Comparison of ENCODE assay signal across 8 cellular contexts in the genomic region with DNA sequence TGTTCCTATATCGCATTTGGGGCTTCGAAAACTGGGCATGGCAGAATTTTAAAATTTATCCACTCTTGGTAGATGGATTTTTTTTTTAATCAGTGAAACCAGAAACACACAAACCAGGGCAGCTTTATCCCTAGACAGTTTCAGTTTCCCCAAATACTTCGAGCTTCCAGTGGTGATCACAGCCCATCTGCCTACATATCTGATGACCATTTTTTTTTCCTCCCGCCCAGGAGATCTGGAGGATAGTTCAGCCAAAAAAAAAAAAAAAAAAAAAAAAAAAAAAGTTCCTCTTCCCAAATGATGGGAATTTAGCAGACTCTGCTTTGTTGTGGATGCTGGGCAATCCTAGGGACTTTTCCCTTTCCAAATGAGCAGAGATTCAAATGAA.
DNase-seq lines count a peak whose midpoint lies in the region; ATAC-seq and TF ChIP-seq lines count a peak whose summit lies in the region.

No MANE protein-coding gene starts in this region.

- H3K4me1 ChIP-seq in HUES6 (ENCODE audit: control insufficient read depth, insufficient read depth, low read length) (peaks cover 10% of the 10 kb centered on the region; the same call in 1 of the 2 replicates), adipocyte (ENCODE audit: control insufficient read depth, insufficient read depth, low read length) (peaks cover 26% of the 10 kb centered on the region), iPS-20b (ENCODE audit: insufficient read depth, low read length) (no peaks in the 10 kb centered on the region), stomach smooth muscle (ENCODE audit: control insufficient read depth, insufficient read depth, low read length) (peaks cover 7% of the 10 kb centered on the region)

- H3K9ac ChIP-seq in HUES6 (ENCODE audit: low read length) (no peak overlapping the region), adipocyte (ENCODE audit: low read length) (peak overlapping the region; percentile 89), iPS-20b (ENCODE audit: low read depth, low read length) (no peak overlapping the region; the same call in 1 of the 2 replicates), stomach smooth muscle (ENCODE audit: low read length in 2 of 2) (peak overlapping the region in 1 of 2 donors; percentile 79)

- DNase-seq in adipocyte (ENCODE audit: low read depth) (peak; percentile 66), islet precursor cell (no peak), NCI-H2081 (lab: John Stamatoyannopoulos, UW) (no peak), GM20000 (ENCODE audit: low spot score) (no peak)

- H3K9me3 ChIP-seq in HUES6 (ENCODE audit: control insufficient read depth, insufficient read depth, low read depth, low read length) (no peaks in the 10 kb centered on the region), adipocyte (ENCODE audit: control insufficient read depth, low read length) (no peaks in the 10 kb centered on the region), iPS-20b (ENCODE audit: insufficient read depth, low read depth, low read length) (no peaks in the 10 kb centered on the region), stomach smooth muscle (ENCODE audit: control insufficient read depth in 2 of 2, low read length in 2 of 2) (no peaks in the 10 kb centered on the region)

- ATAC-seq in GM21576 (IDR thresholded peaks at IDR 0.05; ENCODE audit: unreplicated experiment) = no peak

- H3K27me3 ChIP-seq in HUES6 (ENCODE audit: control insufficient read depth, insufficient read depth, low read length) = peaks cover 95% of the 10 kb centered on the region
- no peaks in the 10 kb centered on the region for H3K27me3 ChIP-seq in adipocyte (replicated peaks; ENCODE audit: control insufficient read depth, insufficient read depth, low read length)
- H3K27me3 ChIP-seq in iPS-20b (ENCODE audit: insufficient read depth, low read length) = peaks cover 85% of the 10 kb centered on the region
- H3K27me3 ChIP-seq in stomach smooth muscle (ENCODE audit: control insufficient read depth in 1 of 2, insufficient read depth in 2 of 2, low read length in 2 of 2) = no peaks in the 10 kb centered on the region

- no peak for TF ChIP-seq CTCF in GM20000 (IDR thresholded peaks at IDR 0.05; ENCODE audit: extremely low read depth, missing control alignments)

- H3K27ac ChIP-seq in HUES6 (ENCODE audit: low read depth, low read length) (no peak overlapping the region), iPS-20b (ENCODE audit: low read length) (no peak overlapping the region), stomach smooth muscle (ENCODE audit: low read length) (peak overlapping the region; percentile 74)

- H3K36me3 ChIP-seq in HUES6 (ENCODE audit: control insufficient read depth, insufficient read depth, low read length) (no peaks in the 10 kb centered on the region), adipocyte (ENCODE audit: control insufficient read depth, insufficient read depth, low read length, severe bottlenecking) (no peaks in the 10 kb centered on the region), iPS-20b (ENCODE audit: insufficient read depth, low read depth, low read length) (no peaks in the 10 kb centered on the region), stomach smooth muscle (ENCODE audit: control insufficient read depth in 2 of 2, insufficient read depth in 2 of 2, low read length in 2 of 2) (no peaks in the 10 kb centered on the region)

- H3K4me3 ChIP-seq in HUES6 (ENCODE audit: low read depth, low read length) (peak overlapping the region; percentile 57), adipocyte (ENCODE audit: low read length) (peak overlapping the region; percentile 89), iPS-20b (ENCODE audit: low read length) (peak overlapping the region; percentile 79; the same call in 1 of the 2 replicates), stomach smooth muscle (ENCODE audit: low read length in 2 of 2) (peak overlapping the region; percentile 53 to 87)
